15 cellular contexts compared by ENCODE assay signal in the genomic region with DNA sequence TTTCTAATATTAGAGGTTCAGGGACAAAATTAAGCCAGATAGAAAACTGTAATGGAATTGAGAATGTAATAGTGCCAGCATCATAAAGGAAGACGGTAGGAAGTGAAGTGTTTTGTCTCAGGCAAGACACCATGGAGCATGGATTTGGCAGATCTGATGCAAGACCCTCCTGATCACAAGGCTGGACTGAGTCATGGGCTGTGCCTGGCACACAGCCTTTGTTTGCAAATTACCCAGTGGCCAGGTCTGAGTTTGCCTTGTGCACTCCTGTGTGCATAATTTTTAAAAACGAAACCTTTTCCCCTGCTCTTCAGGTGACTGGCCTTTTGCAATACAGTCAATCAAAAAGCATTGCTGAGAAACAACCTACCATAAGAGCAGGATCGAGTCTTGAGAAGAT. TPM values are rescaled to one million over a fixed set of nuclear protein-coding genes. Genes with fewer than 3 reads are reported as not detected.
DNase-seq lines count a peak whose midpoint lies in the region; ATAC-seq, FAIRE-seq and TF ChIP-seq lines count a peak whose summit lies in the region.
"Had no signal": no experiment of that assay in that cellular context is flagged by ENCODE, and none has a peak within 500 bp of the region (broad histone marks: within the 10 kb centered on the region; RNA-seq: fewer than 3 reads in every experiment).

No MANE protein-coding gene starts in this region.

- peak overlapping the region; percentile 49 for H3K4me2 ChIP-seq in A549
- H3K4me2 ChIP-seq: smooth muscle cell had no signal

- peaks cover 10% of the 10 kb centered on the region; the same call in 2 of the 3 replicates for H3K4me1 ChIP-seq in A549
- no peaks in the 10 kb centered on the region for H3K4me1 ChIP-seq in prostate gland (replicated peaks)
- H3K4me1 ChIP-seq: tibial nerve had no signal

- FAIRE-seq in A549 (lab: Jason Lieb, UNC) = no peak

- H3K9me3 ChIP-seq in A549 = no peaks in the 10 kb centered on the region
- no peaks in the 10 kb centered on the region for H3K9me3 ChIP-seq in prostate gland
- H3K9me3 ChIP-seq: tibial nerve had no signal

- CTCF ChIA-PET in A549 (lab: Yijun Ruan, JAX) = no interaction called here

- POLR2A ChIA-PET in A549 (lab: Yijun Ruan, JAX) = no interaction called here

- TF ChIP-seq RAD21 in A549 (conservative IDR thresholded peaks at IDR 0.05 in 1 of 2, IDR thresholded peaks at IDR 0.05 in 1 of 2) = no peak

- peak in 1 of 2 experiments; percentile 46 for DNase-seq in A549 (ENCODE audit: low read depth in 1 of 2, low spot score in 1 of 2)
- peak; percentile 13 for DNase-seq in M059J (ENCODE audit: low read depth)
- peak; percentile 10 for DNase-seq in astrocyte of the spinal cord (ENCODE audit: low read depth, low spot score)
- DNase-seq in left colon = no peak
- DNase-seq in NCI-H1694 treated with DMSO at 0.1 percent for 48 hours (lab: John Stamatoyannopoulos, UW) = no peak
- DNase-seq in SK-N-DZ (ENCODE audit: low spot score) = no peak
- no peak for DNase-seq in prostate gland (ENCODE audit: low spot score)
- DNase-seq: activated naive CD4-positive, alpha-beta T cell treated with anti-CD3 and anti-CD28 coated beads, Interleukin-2, amount 10 ng/mL, durations not matched to agents 7 days and 5 days; NCI-H1048; NCI-H524 had no signal

- no peak for TF ChIP-seq CTCF in A549 (IDR thresholded peaks at IDR 0.05)
- no peak for TF ChIP-seq CTCF in astrocyte of the spinal cord (IDR thresholded peaks at IDR 0.05; ENCODE audit: low read depth, low read length)
- TF ChIP-seq CTCF in prostate gland (IDR thresholded peaks at IDR 0.05) = no peak

- TF ChIP-seq EP300 in A549 (IDR thresholded peaks at IDR 0.05) = no peak

- in situ Hi-C loops in astrocyte of the spinal cord (cut with HindIII; ENCODE audit: low sequenced_read_pairs) = no loop called here

- peak; percentile 80 to 83; a peak in 5 of 6 replicates for ATAC-seq in A549
- ATAC-seq in left colon = peak; percentile 41
- ATAC-seq in GM21786 (IDR thresholded peaks at IDR 0.05; ENCODE audit: unreplicated experiment) = no peak

- no peaks in the 10 kb centered on the region for H3K27me3 ChIP-seq in prostate gland (replicated peaks; ENCODE audit: insufficient read depth)
- H3K27me3 ChIP-seq: tibial nerve had no signal

- no peak overlapping the region for H3K4me3 ChIP-seq in A549
- no peak overlapping the region for H3K4me3 ChIP-seq in astrocyte of the spinal cord (ENCODE audit: low read depth, low read length)
- H3K4me3 ChIP-seq in prostate gland = no peak overlapping the region
- H3K4me3 ChIP-seq: smooth muscle cell, tibial nerve had no signal

- H3K36me3 ChIP-seq in prostate gland = no peaks in the 10 kb centered on the region
- H3K36me3 ChIP-seq: tibial nerve had no signal

- WGBS in A549 (ENCODE audit: missing lambda C conversion rate) = 28% methylated on average over 3 of the region's 3 CpGs
- WGBS in prostate gland = 51% methylated on average over 3 of the region's 3 CpGs

- H3K27ac ChIP-seq in A549 (peak overlapping the region; percentile 67 to 74), prostate gland (no peak overlapping the region)
- H3K27ac ChIP-seq: tibial nerve had no signal

- TF ChIP-seq POLR2A in A549 (IDR thresholded peaks at IDR 0.05; ENCODE audit: low read length) = no peak
- no peak for TF ChIP-seq POLR2A in prostate gland (IDR thresholded peaks at IDR 0.05)

- intact Hi-C loops in left colon (cut with DNase I, micrococcal nuclease) (no loop called here), prostate gland (cut with DNase I) (no loop called here)

TF ChIP-seq in A549, 52 proteins besides CTCF, POLR2A, EP300 and RAD21:
- TF ChIP-seq FOSL2 (IDR thresholded peaks at IDR 0.05) = no peak
- TF ChIP-seq FOSL2 (CRISPR knock-in tag; IDR thresholded peaks at IDR 0.05) = peak; percentile 24; the same call in 1 of the 2 replicates
- TF ChIP-seq, protein P1, sequence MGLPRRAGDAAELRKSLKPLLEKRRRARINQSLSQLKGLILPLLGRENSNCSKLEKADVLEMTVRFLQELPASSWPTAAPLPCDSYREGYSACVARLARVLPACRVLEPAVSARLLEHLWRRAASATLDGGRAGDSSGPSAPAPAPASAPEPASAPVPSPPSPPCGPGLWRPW (IDR thresholded peaks at IDR 0.05) = no peak

RNA-seq across cellular contexts. Expression of a gene that starts 2.0 kb away (rescaled TPM):
- not detected in 2 replicates for polyA plus RNA-seq in A549 (2011; rRNA removed)
- polyA plus RNA-seq in A549 (2012; cell fraction: cytosol; rRNA removed) = not detected in 2 replicates
- polyA plus RNA-seq in A549 (2012; cell fraction: nucleus; rRNA removed) = not detected in 2 replicates
- polyA plus RNA-seq in A549 (2017; fragmentation: RNase III; extraction: RNeasy Plus Mini Kit Qiagen cat#74134 plus additional on column Dnase treatment) = not detected in 3 replicates
- polyA minus RNA-seq in A549 (2011; rRNA and poly(A)+ RNA removed) = not detected in 2 replicates
- not detected in 2 replicates for total RNA-seq in M059J (2014; rRNA removed; shearing (Covaris generic))
- not detected for total RNA-seq in left colon
- 0.07 and 0.20 TPM in 2 replicates for polyA plus RNA-seq in SK-N-DZ (2014; cell fraction: cytosol; rRNA removed)
- 0.80 and 1.9 TPM in 2 replicates for polyA plus RNA-seq in SK-N-DZ (2014; cell fraction: nucleus; rRNA removed)
- total RNA-seq in prostate gland = not detected
- total RNA-seq: activated CD8-positive, alpha-beta memory T cell treated with anti-CD3 and anti-CD28 coated beads for 36 hours; fibroblast of villous mesenchyme; smooth muscle cell; tibial nerve had no signal
- polyA plus RNA-seq: smooth muscle cell had no signal

Comparison
In these comparisons a context has a peak if more than half of its experiments do, and no peak if none do; other contexts are left out.
1. DNase-seq: peak in M059J (single experiment) and astrocyte of the spinal cord (single experiment); none in left colon (0 of 2), NCI-H1694 treated with DMSO at 0.1 percent for 48 hours (single experiment), SK-N-DZ (single experiment) and prostate gland (single experiment).
2. H3K27ac ChIP-seq: peak in A549 (2 of 2); none in prostate gland (0 of 2).